In the genomic region with DNA sequence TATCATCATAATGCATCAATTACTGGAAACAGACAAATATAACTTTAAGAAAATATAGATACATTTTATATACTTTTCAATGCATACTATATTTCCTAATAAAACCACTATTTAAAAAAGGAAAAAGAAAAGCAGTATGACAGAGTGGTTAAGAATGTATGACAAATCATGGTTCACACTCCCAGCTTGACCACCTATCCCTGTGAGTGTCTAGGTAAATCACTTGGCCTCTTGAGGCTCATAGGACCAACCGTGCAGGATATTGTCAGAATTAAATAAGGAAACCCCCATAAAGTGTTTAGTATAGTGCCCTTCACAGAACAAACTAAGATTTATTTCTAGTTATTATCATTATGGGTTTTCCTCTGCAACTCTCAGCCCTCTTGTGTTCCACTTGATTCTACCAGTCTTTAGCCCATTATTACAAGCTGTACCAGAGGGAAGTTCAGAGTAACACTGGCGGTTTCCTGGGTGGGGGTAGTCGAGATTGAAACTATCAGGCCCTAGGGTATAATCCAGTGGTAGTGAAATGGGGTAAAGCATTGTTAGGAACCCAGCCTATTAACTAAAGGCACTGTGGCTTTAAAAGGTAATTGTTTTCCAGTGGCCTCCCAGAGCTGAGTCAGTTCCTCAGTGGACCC, we compare ENCODE assay signal across 9 cellular contexts. TPM values are rescaled to one million over a fixed set of nuclear protein-coding genes. Genes with fewer than 3 reads are reported as not detected.
DNase-seq lines count a peak whose midpoint lies in the region; ATAC-seq and TF ChIP-seq lines count a peak whose summit lies in the region.
"Had no signal": no experiment of that assay in that cellular context is flagged by ENCODE, and none has a peak within 500 bp of the region (broad histone marks: within the 10 kb centered on the region; RNA-seq: fewer than 3 reads in every experiment).

No MANE protein-coding gene starts in this region.

- intact Hi-C loops in left ventricle myocardium superior (cut with micrococcal nuclease): no loop called here
- intact Hi-C loops in gastrocnemius medialis (cut with DNase I; ENCODE audit: low total_unique reads): no loop called here

- peak; percentile 42 for ATAC-seq in GM21423 (IDR thresholded peaks at IDR 0.05; ENCODE audit: unreplicated experiment)
- ATAC-seq in left ventricle myocardium superior: no peak
- no peak for ATAC-seq in gastrocnemius medialis
- ATAC-seq: stimulated activated naive B cell treated with anti-CD40 and anti-IgM and Interleukin-4, amounts not matched to agents 10 μg/mL and 1 μg/mL and 100 μg/mL, for 72 hours had no signal

- peaks cover 0 to 5% (median 0%) of the 10 kb centered on the region in 3 donors for H3K27me3 ChIP-seq in gastrocnemius medialis

- no peak overlapping the region for H3K27ac ChIP-seq in gastrocnemius medialis

- H3K36me3 ChIP-seq in gastrocnemius medialis: no peaks in the 10 kb centered on the region

- no peak for TF ChIP-seq POLR2A in gastrocnemius medialis (IDR thresholded peaks at IDR 0.05)

- H3K4me3 ChIP-seq in choroid plexus epithelial cell (ENCODE audit: low read depth, low read length) (no peak overlapping the region), skeletal muscle cell (ENCODE audit: low read depth, low read length) (no peak overlapping the region), gastrocnemius medialis (no peak overlapping the region)

- TF ChIP-seq CTCF in choroid plexus epithelial cell (conservative IDR thresholded peaks at IDR 0.05; ENCODE audit: low read depth, low read length) (no peak), gastrocnemius medialis (IDR thresholded peaks at IDR 0.05 in 4 of 5, conservative IDR thresholded peaks at IDR 0.05 in 1 of 5) (no peak)

- in situ Hi-C loops in gastrocnemius medialis (cut with MboI; ENCODE audit: low sequenced_read_pairs in 4 of 4): no loop called here

- no peaks in the 10 kb centered on the region for H3K9me3 ChIP-seq in gastrocnemius medialis

- H3K4me1 ChIP-seq in gastrocnemius medialis: no peaks in the 10 kb centered on the region

- DNase-seq in HT1080 (ENCODE audit: low read depth): peak; percentile 75
- peak; percentile 4 for DNase-seq in choroid plexus epithelial cell (ENCODE audit: low read depth)
- DNase-seq in skeletal muscle cell (ENCODE audit: low read depth): peak; percentile 16
- DNase-seq in AG08395 (ENCODE audit: low spot score): no peak
- DNase-seq in left ventricle myocardium superior: no peak
- DNase-seq in gastrocnemius medialis: no peak
- DNase-seq: activated CD4-positive, alpha-beta T cell treated with anti-CD3 and anti-CD28 coated beads, Interleukin-2, amount 50 U/mL, for 4 hours; stimulated activated naive B cell treated with anti-CD40 and anti-IgM and Interleukin-4, amounts not matched to agents 10 μg/mL and 1 μg/mL and 100 μg/mL, for 72 hours had no signal

RNA-seq across cellular contexts. Expression of gene PAK3, which starts 55.5 kb away (rescaled TPM):
- 0.03 TPM in 1 of 2 replicates, not detected in the other for total RNA-seq in HT1080 (2014; rRNA removed; shearing (Covaris generic))
- 0.02 TPM in 1 of 2 replicates, not detected in the other for polyA plus RNA-seq in HT1080 (2015; cell fraction: cytosol; rRNA removed)
- 0.01 TPM in 1 of 2 replicates, not detected in the other for polyA plus RNA-seq in HT1080 (2015; cell fraction: nucleus; rRNA removed)
- total RNA-seq in left ventricle myocardium superior (0.64 TPM), gastrocnemius medialis (under 1 TPM in 3 of 4 donors, not detected in 1; 0.10 to 0.29 (median 0.26) TPM)

Comparison
In these comparisons a context has a peak if more than half of its experiments do, and no peak if none do; other contexts are left out.
1. DNase-seq: peak in HT1080 (single experiment), choroid plexus epithelial cell (single experiment) and skeletal muscle cell (single experiment); none in AG08395 (single experiment), left ventricle myocardium superior (single experiment) and gastrocnemius medialis (0 of 2).